ENCODE assay signal across 24 cellular contexts in the genomic region with DNA sequence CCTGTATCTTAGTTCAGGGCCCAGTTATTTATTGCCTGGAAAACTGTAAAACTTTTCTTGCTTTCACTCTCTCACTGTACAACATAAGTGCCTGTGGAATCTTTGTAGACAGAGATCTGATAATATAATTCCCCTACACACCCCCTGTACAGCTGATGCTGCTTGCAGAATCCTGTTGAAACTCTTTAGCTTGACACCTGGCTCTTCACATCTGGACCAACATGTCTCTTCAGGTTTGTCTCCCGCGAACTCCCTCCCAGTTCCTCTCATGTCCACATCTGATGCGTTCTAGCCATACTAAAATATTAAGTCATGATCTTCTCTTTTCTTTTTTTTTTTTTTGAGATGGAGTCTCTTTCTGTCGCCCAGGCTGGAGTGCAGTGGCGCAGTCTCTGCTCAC.
"Had no signal": no experiment of that assay in that cellular context is flagged by ENCODE, and none has a peak within 500 bp of the region (broad histone marks: within the 10 kb centered on the region; RNA-seq: fewer than 3 reads in every experiment).

No MANE protein-coding gene starts in this region.

- H3K36me3 ChIP-seq: breast epithelium, esophagus muscularis mucosa, heart right ventricle, sigmoid colon, suprapubic skin, tibial nerve had no signal

- H3K4me3 ChIP-seq: breast epithelium, esophagus muscularis mucosa, heart right ventricle, sigmoid colon, suprapubic skin, tibial nerve had no signal

- H3K27me3 Mint-ChIP-seq: activated CD4-positive, alpha-beta memory T cell treated with anti-CD3 and anti-CD28 coated beads, Interleukin-2, amount 10 ng/mL, durations not matched to agents 7 days and 5 days; activated CD4-positive, alpha-beta T cell treated with anti-CD3 and anti-CD28 coated beads, Interleukin-2, amount 10 ng/mL, durations not matched to agents 7 days and 5 days; activated T-cell treated with anti-CD3 and anti-CD28 coated beads, Interleukin-2, amount 50 U/mL, for 24 hours; progenitor cell of endocrine pancreas had no signal

- DNase-seq: activated CD4-positive, alpha-beta memory T cell treated with anti-CD3 and anti-CD28 coated beads, Interleukin-2, amount 10 ng/mL, durations not matched to agents 7 days and 5 days; activated CD4-positive, alpha-beta T cell treated with anti-CD3 and anti-CD28 coated beads for 1 hour; activated CD4-positive, alpha-beta T cell treated with anti-CD3 and anti-CD28 coated beads, Interleukin-2, amount 10 ng/mL, durations not matched to agents 7 days and 5 days; activated CD8-positive, alpha-beta memory T cell treated with anti-CD3 and anti-CD28 coated beads, Interleukin-2, amount 50 U/mL, for 48 hours; activated gamma-delta T cell treated with Interleukin-2 at 50 U/mL for 16 hours; activated naive CD4-positive, alpha-beta T cell treated with anti-CD3 and anti-CD28 coated beads, Interleukin-2, amount 50 U/mL, for 16 hours; activated T-cell treated with anti-CD3 and anti-CD28 coated beads, Interleukin-2, amount 50 U/mL, for 24 hours; central memory CD4-positive, alpha-beta T cell; foreskin melanocyte; heart right ventricle; midbrain; retina; sigmoid colon; small intestine; stimulated activated CD4-positive, alpha-beta T cell treated with anti-CD3 and anti-CD28 coated beads, Interleukin-4, amount 100 ng/mL, for 4 hours; stimulated activated CD8-positive, alpha-beta memory T cell treated with anti-CD3 and anti-CD28 coated beads, Interleukin-4, amount 100 ng/mL, for 48 hours; stimulated activated naive CD4-positive, alpha-beta T cell; T-helper 2 cell had no signal

- H3K9me3 Mint-ChIP-seq: activated CD4-positive, alpha-beta memory T cell treated with anti-CD3 and anti-CD28 coated beads, Interleukin-2, amount 10 ng/mL, durations not matched to agents 7 days and 5 days; activated T-cell treated with anti-CD3 and anti-CD28 coated beads, Interleukin-2, amount 50 U/mL, for 24 hours; natural killer cell treated with Interleukin-12 subunit alpha and Interleukin-12 subunit beta and Interleukin-15 and Interleukin-18, amount 100 ng/mL, for 72 hours had no signal

- H3K9me3 ChIP-seq: breast epithelium, esophagus muscularis mucosa, heart right ventricle, sigmoid colon, suprapubic skin, tibial nerve had no signal

- H3K4me1 ChIP-seq: breast epithelium had no signal

- H3K36me3 Mint-ChIP-seq: natural killer cell treated with Interleukin-12 subunit alpha and Interleukin-12 subunit beta and Interleukin-15 and Interleukin-18, amount 100 ng/mL, for 72 hours had no signal

- H3K27ac Mint-ChIP-seq: activated CD4-positive, alpha-beta memory T cell treated with anti-CD3 and anti-CD28 coated beads, Interleukin-2, amount 10 ng/mL, durations not matched to agents 7 days and 5 days; activated CD4-positive, alpha-beta T cell treated with anti-CD3 and anti-CD28 coated beads, Interleukin-2, amount 10 ng/mL, durations not matched to agents 7 days and 5 days; activated T-cell treated with anti-CD3 and anti-CD28 coated beads, Interleukin-2, amount 50 U/mL, for 24 hours; natural killer cell treated with Interleukin-12 subunit alpha and Interleukin-12 subunit beta and Interleukin-15 and Interleukin-18, amount 100 ng/mL, for 72 hours; progenitor cell of endocrine pancreas had no signal

- H3K4me3 Mint-ChIP-seq: activated CD4-positive, alpha-beta memory T cell treated with anti-CD3 and anti-CD28 coated beads, Interleukin-2, amount 10 ng/mL, durations not matched to agents 7 days and 5 days; activated CD4-positive, alpha-beta T cell treated with anti-CD3 and anti-CD28 coated beads, Interleukin-2, amount 10 ng/mL, durations not matched to agents 7 days and 5 days; activated T-cell treated with anti-CD3 and anti-CD28 coated beads, Interleukin-2, amount 50 U/mL, for 24 hours; natural killer cell treated with Interleukin-12 subunit alpha and Interleukin-12 subunit beta and Interleukin-15 and Interleukin-18, amount 100 ng/mL, for 72 hours had no signal

- H3K27me3 ChIP-seq: breast epithelium, esophagus muscularis mucosa, heart right ventricle, sigmoid colon, suprapubic skin, tibial nerve had no signal

- ATAC-seq: heart right ventricle; natural killer cell treated with Interleukin-12 subunit alpha and Interleukin-12 subunit beta and Interleukin-15 and Interleukin-18, amount 100 ng/mL, for 72 hours had no signal

- H3K27ac ChIP-seq: breast epithelium, esophagus muscularis mucosa, heart right ventricle, sigmoid colon, suprapubic skin, tibial nerve had no signal
